11 cellular contexts compared by ENCODE assay signal in the genomic region with DNA sequence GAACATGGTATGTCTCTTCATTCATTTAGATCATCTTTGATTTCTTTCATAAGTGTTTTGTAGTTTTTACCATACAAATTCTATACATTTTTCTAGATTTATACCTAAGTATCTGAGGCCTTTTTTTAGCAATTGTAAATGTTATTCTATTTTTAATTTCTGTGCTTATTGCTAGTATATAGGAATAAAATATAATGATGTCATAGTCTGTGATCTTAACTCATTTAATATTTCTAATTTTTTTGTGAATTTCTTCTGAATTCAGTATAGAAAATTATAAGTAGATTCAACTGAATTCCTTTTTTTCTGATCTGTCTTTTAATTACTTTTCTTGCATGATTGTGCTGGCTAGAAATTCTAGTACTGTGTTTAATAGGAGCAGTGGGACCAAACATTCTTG.
"Had no signal": no experiment of that assay in that cellular context is flagged by ENCODE, and none has a peak within 500 bp of the region (broad histone marks: within the 10 kb centered on the region; RNA-seq: fewer than 3 reads in every experiment).

No MANE protein-coding gene starts in this region.

- H3K27ac ChIP-seq: GM23248 had no signal

- H3K9ac ChIP-seq: GM23248 had no signal

- H2AFZ ChIP-seq: GM23248, GM23338 had no signal

- H3K9me3 ChIP-seq: HAP-1 had no signal

- FAIRE-seq: H1, H54 had no signal

- H3K4me3 ChIP-seq: GM23248, GM23338, HAP-1 had no signal

- H3K4me2 ChIP-seq: GM23338 had no signal

- ATAC-seq: GM23338, HCT116 had no signal

- H3K4me1 ChIP-seq: HAP-1 had no signal

- DNase-seq: GM23248, GOT3, H7, H9, HCEC 1CT, HFFc6 had no signal

- H3K36me3 ChIP-seq: HAP-1 had no signal
